In the genomic region with DNA sequence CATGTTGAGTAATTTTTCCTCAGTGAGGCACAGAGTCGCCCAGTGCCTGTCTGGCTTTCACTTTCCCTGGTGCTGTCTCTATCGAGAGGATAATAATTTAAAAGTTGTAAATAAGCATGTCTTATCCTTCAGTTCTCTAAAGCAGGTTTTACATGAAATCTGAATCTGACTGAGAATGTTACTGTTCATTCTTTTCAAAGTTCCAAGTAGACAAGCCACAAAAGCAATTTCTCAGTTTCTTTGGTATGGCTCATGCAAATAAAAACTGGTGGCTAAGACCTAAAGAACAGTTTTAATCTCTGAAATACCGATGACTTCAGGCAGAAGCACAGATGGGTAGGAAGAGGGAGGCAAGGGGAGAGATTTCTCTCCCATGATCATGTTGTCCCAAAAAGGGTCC, we compare ENCODE assay signal across 15 cellular contexts.
A peak's percentile ranks its signal among the peaks of the same experiment; 100 is the strongest.
DNase-seq lines count a peak whose midpoint lies in the region; ATAC-seq lines count a peak whose summit lies in the region.
"Had no signal": no experiment of that assay in that cellular context is flagged by ENCODE, and none has a peak within 500 bp of the region (broad histone marks: within the 10 kb centered on the region; RNA-seq: fewer than 3 reads in every experiment).

No MANE protein-coding gene starts in this region.

- H3K18ac ChIP-seq in mesenchymal stem cell (ENCODE audit: low read depth in 1 of 2, low read length in 2 of 2), result no peak overlapping the region

- no peaks in the 10 kb centered on the region for H3K9me3 ChIP-seq in mesenchymal stem cell (ENCODE audit: control insufficient read depth, low read length)
- H3K9me3 ChIP-seq: ovary, upper lobe of left lung had no signal

- ATAC-seq in HG02610 (IDR thresholded peaks at IDR 0.05; ENCODE audit: unreplicated experiment) (peak; percentile 22), HG03135 (IDR thresholded peaks at IDR 0.05; ENCODE audit: unreplicated experiment) (no peak)
- ATAC-seq: foreskin keratinocyte had no signal

- peaks cover 8% of the 10 kb centered on the region for H3K4me1 ChIP-seq in mesenchymal stem cell (ENCODE audit: control insufficient read depth, insufficient read depth, low read depth, low read length)
- H3K4me1 ChIP-seq: foreskin keratinocyte had no signal

- no peak overlapping the region for H3K9ac ChIP-seq in mesenchymal stem cell (ENCODE audit: low read length)

- no peaks in the 10 kb centered on the region for H3K27me3 Mint-ChIP-seq in T-helper 2 cell treated with Interferon-gamma antibody and Interleukin-4, amounts not matched to agents 5 μg/mL and 100 μg/mL, for 36 hours (ENCODE audit: low read depth)

- H3K4me3 ChIP-seq in mesenchymal stem cell (ENCODE audit: insufficient read depth in 1 of 2, low read depth in 1 of 2, low read length in 2 of 2), result no peak overlapping the region
- H3K4me3 ChIP-seq: ovary, upper lobe of left lung had no signal

- no peak overlapping the region for H3K14ac ChIP-seq in mesenchymal stem cell (ENCODE audit: low read length in 2 of 2)

- peaks cover 2% of the 10 kb centered on the region for H3K36me3 Mint-ChIP-seq in T-helper 2 cell treated with Interferon-gamma antibody and Interleukin-4, amounts not matched to agents 5 μg/mL and 100 μg/mL, for 36 hours (ENCODE audit: low read depth)

- H4K91ac ChIP-seq in mesenchymal stem cell (ENCODE audit: low read length), result no peak overlapping the region

- H2BK12ac ChIP-seq in mesenchymal stem cell (ENCODE audit: low read length in 2 of 2), result no peak overlapping the region

- H3K9me3 Mint-ChIP-seq in T-helper 2 cell treated with Interferon-gamma antibody and Interleukin-4, amounts not matched to agents 5 μg/mL and 100 μg/mL, for 36 hours, result no peaks in the 10 kb centered on the region

- H4K8ac ChIP-seq in mesenchymal stem cell (ENCODE audit: low read length), result no peak overlapping the region

- H3K36me3 ChIP-seq in mesenchymal stem cell (ENCODE audit: control insufficient read depth in 1 of 2, insufficient read depth in 2 of 2, low read depth in 1 of 2, low read length in 2 of 2), result no peaks in the 10 kb centered on the region
- H3K36me3 ChIP-seq: ovary, upper lobe of left lung had no signal

- 86% methylated on average over 2 of the region's 3 CpGs for WGBS in mesenchymal stem cell

- H3K27ac Mint-ChIP-seq in T-helper 2 cell treated with Interferon-gamma antibody and Interleukin-4, amounts not matched to agents 5 μg/mL and 100 μg/mL, for 36 hours, result peak overlapping the region; percentile 52
- H3K27ac Mint-ChIP-seq: T-helper 1 cell treated with Interleukin-12 subunit alpha and Interleukin-12 subunit beta and Interleukin-4 antibody, amounts not matched to agents 30 μg/mL and 1 μg/mL, for 36 hours had no signal

- no peak overlapping the region for H2AK5ac ChIP-seq in mesenchymal stem cell (ENCODE audit: low read length, severe bottlenecking)

- no peaks in the 10 kb centered on the region for H3K27me3 ChIP-seq in mesenchymal stem cell (ENCODE audit: control insufficient read depth in 1 of 2, insufficient read depth in 1 of 2, low read length in 2 of 2)
- H3K27me3 ChIP-seq: ovary, upper lobe of left lung had no signal

- H3K4me3 Mint-ChIP-seq in T-helper 2 cell treated with Interferon-gamma antibody and Interleukin-4, amounts not matched to agents 5 μg/mL and 100 μg/mL, for 36 hours, result peak overlapping the region; percentile 37
- H3K4me3 Mint-ChIP-seq: T-helper 1 cell treated with Interleukin-12 subunit alpha and Interleukin-12 subunit beta and Interleukin-4 antibody, amounts not matched to agents 30 μg/mL and 1 μg/mL, for 36 hours had no signal

- no peak overlapping the region for H3K4ac ChIP-seq in mesenchymal stem cell (ENCODE audit: low read depth in 1 of 2, low read length in 2 of 2)

- H3K79me1 ChIP-seq in mesenchymal stem cell (replicated peaks; ENCODE audit: low read length, poor library complexity, severe bottlenecking), result no peaks in the 10 kb centered on the region

- H3K27ac ChIP-seq in mesenchymal stem cell (ENCODE audit: low read length, poor library complexity, severe bottlenecking), result no peak overlapping the region
- H3K27ac ChIP-seq: C4-2B, foreskin keratinocyte, ovary, upper lobe of left lung had no signal

- no peak overlapping the region for H2AFZ ChIP-seq in mesenchymal stem cell (ENCODE audit: low read depth, low read length)

- no peak overlapping the region for H3K23ac ChIP-seq in mesenchymal stem cell (ENCODE audit: low read length in 2 of 2)

- H3K4me1 Mint-ChIP-seq in T-helper 2 cell treated with Interferon-gamma antibody and Interleukin-4, amounts not matched to agents 5 μg/mL and 100 μg/mL, for 36 hours (ENCODE audit: low read depth), result peaks cover 27% of the 10 kb centered on the region

- no peak overlapping the region for H2BK120ac ChIP-seq in mesenchymal stem cell (ENCODE audit: low read depth, low read length)

- no peak overlapping the region for H2BK15ac ChIP-seq in mesenchymal stem cell (ENCODE audit: low read depth, poor library complexity, severe bottlenecking)

- no peak overlapping the region for H3K4me2 ChIP-seq in mesenchymal stem cell (ENCODE audit: low read length, poor library complexity, severe bottlenecking)

- DNase-seq in stimulated activated CD4-positive, alpha-beta T cell treated with anti-CD3 and anti-CD28 coated beads, Interleukin-1b, Interleukin-23, amount 100 ng/mL, for 48 hours, result peak; percentile 7
- DNase-seq in stimulated activated CD4-positive, alpha-beta T cell treated with anti-CD3 and anti-CD28 coated beads, Interleukin-4, amount 100 ng/mL, for 1 hour, result no peak
- no peak for DNase-seq in T-helper 2 cell treated with Interferon-gamma antibody and Interleukin-4, amounts not matched to agents 5 μg/mL and 100 μg/mL, for 36 hours (ENCODE audit: low spot score)
- DNase-seq in occipital lobe (lab: John Stamatoyannopoulos, UW) (no peak), mesenchymal stem cell (no peak), amniotic stem cell (lab: John Stamatoyannopoulos, UW) (no peak)
- DNase-seq: foreskin keratinocyte, kidney glomerular epithelial cell, NCI-H1105, ovary had no signal

- H2BK5ac ChIP-seq in mesenchymal stem cell (ENCODE audit: low read depth, low read length, poor library complexity, severe bottlenecking), result no peak overlapping the region
